2 cellular contexts compared by ENCODE assay signal in genomic region chr1:242011879-242012674, GRCh38.
TF ChIP-seq lines count a peak whose summit lies in the region.

No MANE protein-coding gene starts in this region.

TF ChIP-seq in GM23338, 12 proteins besides CTCF, POLR2A, EP300 and RAD21:
- TF ChIP-seq POLR2AphosphoS5 (IDR thresholded peaks at IDR 0.05; ENCODE audit: low read depth) (no peak), NANOG (IDR thresholded peaks at IDR 0.05; ENCODE audit: borderline replicate concordance) (no peak), JUNB (IDR thresholded peaks at IDR 0.05; ENCODE audit: unreplicated experiment) (no peak), ETS1 (IDR thresholded peaks at IDR 0.05) (no peak), ZNF462 (CRISPR knock-in tag; IDR thresholded peaks at IDR 0.05) (no peak), REST (IDR thresholded peaks at IDR 0.05; ENCODE audit: unreplicated experiment) (no peak), CREB1 (CRISPR knock-in tag; IDR thresholded peaks at IDR 0.05; ENCODE audit: low read depth) (no peak), STAT1 (IDR thresholded peaks at IDR 0.05; ENCODE audit: unreplicated experiment) (no peak), ZNF331 (CRISPR knock-in tag; IDR thresholded peaks at IDR 0.05; ENCODE audit: low read depth) (no peak), EZH2phosphoT487 (IDR thresholded peaks at IDR 0.05; ENCODE audit: unreplicated experiment) (no peak), EZH2 (IDR thresholded peaks at IDR 0.05; ENCODE audit: low read depth, unreplicated experiment) (no peak), ZNF114 (CRISPR knock-in tag; IDR thresholded peaks at IDR 0.05) (no peak)

TF ChIP-seq in H1, 55 proteins besides CTCF, POLR2A, EP300 and RAD21:
- TF ChIP-seq TEAD4 (IDR thresholded peaks at IDR 0.05; ENCODE audit: low read depth, low read length) (no peak), SIRT6 (IDR thresholded peaks at IDR 0.05; ENCODE audit: low read length) (no peak)
